ENCODE assay signal across 12 cellular contexts in the genomic region with DNA sequence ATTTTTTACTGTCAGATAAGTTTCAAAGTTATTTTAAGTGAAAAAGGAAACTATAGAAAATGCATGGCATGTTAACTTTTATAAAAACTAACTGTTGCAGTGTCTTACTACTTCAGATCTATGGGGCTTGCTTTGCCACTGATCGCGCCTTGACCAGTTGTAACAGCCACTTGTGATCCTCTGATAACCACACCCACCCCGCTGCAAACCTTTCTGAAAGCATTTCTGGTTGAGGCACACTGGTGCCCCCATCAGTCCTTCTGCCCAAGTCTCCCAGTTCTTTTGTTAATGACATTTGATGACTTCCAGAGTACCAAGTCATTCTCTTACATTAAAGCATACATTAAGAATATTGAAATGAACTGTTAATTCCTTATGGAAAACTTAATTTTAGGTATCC.
A peak's percentile ranks its signal among the peaks of the same experiment; 100 is the strongest.
DNase-seq lines count a peak whose midpoint lies in the region; ATAC-seq lines count a peak whose summit lies in the region.
"Had no signal": no experiment of that assay in that cellular context is flagged by ENCODE, and none has a peak within 500 bp of the region (broad histone marks: within the 10 kb centered on the region; RNA-seq: fewer than 3 reads in every experiment).

No MANE protein-coding gene starts in this region.

- no peaks in the 10 kb centered on the region for H3K9me3 ChIP-seq in mesodermal cell (ENCODE audit: control insufficient read depth, low read length)
- H3K9me3 ChIP-seq in effector memory CD4-positive, alpha-beta T cell (ENCODE audit: control insufficient read depth, low read length), result no peaks in the 10 kb centered on the region
- H3K9me3 ChIP-seq: heart left ventricle had no signal

- ATAC-seq in GM21528 (IDR thresholded peaks at IDR 0.05; ENCODE audit: low FRiP score, unreplicated experiment), result no peak

- peak; percentile 4 for DNase-seq in stimulated activated CD4-positive, alpha-beta T cell treated with anti-CD3 and anti-CD28 coated beads, Interleukin-2, amount 100 ng/mL, for 4 hours (ENCODE audit: low read depth)
- DNase-seq in stimulated activated CD4-positive, alpha-beta T cell treated with anti-CD3 and anti-CD28 coated beads, Interleukin-12 subunit alpha, Interleukin-12 subunit beta, amount 100 ng/mL, for 4 hours, result no peak
- DNase-seq in activated T-helper 1 cell treated with anti-CD3 and anti-CD28 coated beads, Interleukin-12 subunit alpha, Interleukin-12 subunit beta, Interleukin-2, Interleukin-4 antibody, amounts not matched to agents 30 ng/mL and 10 ng/mL and 1 ng/mL, durations not matched to agents 14 hours and 24 hours and 36 hours (ENCODE audit: low spot score), result no peak
- no peak for DNase-seq in kidney glomerular epithelial cell (lab: John Stamatoyannopoulos, UW)
- no peak for DNase-seq in effector memory CD4-positive, alpha-beta T cell
- no peak for DNase-seq in NCI-H510A (lab: John Stamatoyannopoulos, UW)
- DNase-seq: activated CD4-positive, alpha-beta T cell treated with anti-CD3 and anti-CD28 coated beads, Interleukin-2, amount 50 U/mL, for 1 hour; GOT3; heart left ventricle; NCI-H510A treated with DMSO at 0.1 percent for 48 hours had no signal

- no peaks in the 10 kb centered on the region for H3K27me3 Mint-ChIP-seq in activated T-helper 1 cell treated with anti-CD3 and anti-CD28 coated beads, Interleukin-12 subunit alpha, Interleukin-12 subunit beta, Interleukin-2, Interleukin-4 antibody, amounts not matched to agents 30 ng/mL and 10 ng/mL and 1 ng/mL, durations not matched to agents 14 hours and 24 hours and 36 hours (ENCODE audit: insufficient read depth)

- intact Hi-C loops in activated T-helper 1 cell treated with anti-CD3 and anti-CD28 coated beads, Interleukin-12 subunit alpha, Interleukin-12 subunit beta, Interleukin-2, Interleukin-4 antibody, amounts not matched to agents 30 ng/mL and 10 ng/mL and 1 ng/mL, durations not matched to agents 14 hours and 24 hours and 36 hours (cut with micrococcal nuclease), result no loop called here

- H3K4me1 Mint-ChIP-seq in activated T-helper 1 cell treated with anti-CD3 and anti-CD28 coated beads, Interleukin-12 subunit alpha, Interleukin-12 subunit beta, Interleukin-2, Interleukin-4 antibody, amounts not matched to agents 30 ng/mL and 10 ng/mL and 1 ng/mL, durations not matched to agents 14 hours and 24 hours and 36 hours (ENCODE audit: low read depth), result peaks cover 59% of the 10 kb centered on the region

- H3K27me3 ChIP-seq in effector memory CD4-positive, alpha-beta T cell (replicated peaks; ENCODE audit: control insufficient read depth, insufficient read depth, low read length, poor library complexity, severe bottlenecking), result no peaks in the 10 kb centered on the region
- H3K27me3 ChIP-seq: heart left ventricle had no signal

- peak overlapping the region; percentile 51 for H3K27ac ChIP-seq in mesodermal cell (ENCODE audit: low read depth, low read length, severe bottlenecking)
- H3K27ac ChIP-seq in effector memory CD4-positive, alpha-beta T cell (ENCODE audit: insufficient read depth, low read length, poor library complexity, severe bottlenecking), result no peak overlapping the region

- no peaks in the 10 kb centered on the region for H3K9me3 Mint-ChIP-seq in activated T-helper 1 cell treated with anti-CD3 and anti-CD28 coated beads, Interleukin-12 subunit alpha, Interleukin-12 subunit beta, Interleukin-2, Interleukin-4 antibody, amounts not matched to agents 30 ng/mL and 10 ng/mL and 1 ng/mL, durations not matched to agents 14 hours and 24 hours and 36 hours

- peaks cover 15% of the 10 kb centered on the region for H3K4me1 ChIP-seq in mesodermal cell (ENCODE audit: control insufficient read depth, insufficient read depth, low read length, poor library complexity, severe bottlenecking)
- peaks cover 16% of the 10 kb centered on the region for H3K4me1 ChIP-seq in effector memory CD4-positive, alpha-beta T cell (ENCODE audit: control insufficient read depth, insufficient read depth, low read length, poor library complexity, severe bottlenecking)

- WGBS in mesodermal cell (ENCODE audit: insufficient coverage in 2 of 2), 2 experiments, result 25 to 60% methylated on average over 3 of the region's 3 CpGs

- peaks cover 15% of the 10 kb centered on the region for H3K36me3 Mint-ChIP-seq in activated T-helper 1 cell treated with anti-CD3 and anti-CD28 coated beads, Interleukin-12 subunit alpha, Interleukin-12 subunit beta, Interleukin-2, Interleukin-4 antibody, amounts not matched to agents 30 ng/mL and 10 ng/mL and 1 ng/mL, durations not matched to agents 14 hours and 24 hours and 36 hours (ENCODE audit: low read depth)

- H3K4me3 Mint-ChIP-seq in activated T-helper 1 cell treated with anti-CD3 and anti-CD28 coated beads, Interleukin-12 subunit alpha, Interleukin-12 subunit beta, Interleukin-2, Interleukin-4 antibody, amounts not matched to agents 30 ng/mL and 10 ng/mL and 1 ng/mL, durations not matched to agents 14 hours and 24 hours and 36 hours, result no peak overlapping the region

- H3K4me3 ChIP-seq in mesodermal cell (ENCODE audit: extremely low read depth, insufficient read depth, low read length, poor library complexity, severe bottlenecking), result no peak overlapping the region
- H3K4me3 ChIP-seq in effector memory CD4-positive, alpha-beta T cell (ENCODE audit: insufficient read depth, low read depth, low read length, poor library complexity, severe bottlenecking), result no peak overlapping the region
- H3K4me3 ChIP-seq: heart left ventricle had no signal

- H3K27ac Mint-ChIP-seq in activated T-helper 1 cell treated with anti-CD3 and anti-CD28 coated beads, Interleukin-12 subunit alpha, Interleukin-12 subunit beta, Interleukin-2, Interleukin-4 antibody, amounts not matched to agents 30 ng/mL and 10 ng/mL and 1 ng/mL, durations not matched to agents 14 hours and 24 hours and 36 hours, result peak overlapping the region; percentile 5

- H3K36me3 ChIP-seq in mesodermal cell (ENCODE audit: control insufficient read depth, insufficient read depth, low read length), result peaks cover 30% of the 10 kb centered on the region
- no peaks in the 10 kb centered on the region for H3K36me3 ChIP-seq in effector memory CD4-positive, alpha-beta T cell (ENCODE audit: control insufficient read depth, insufficient read depth, low read length)
